16 cellular contexts compared by ENCODE assay signal in the genomic region with DNA sequence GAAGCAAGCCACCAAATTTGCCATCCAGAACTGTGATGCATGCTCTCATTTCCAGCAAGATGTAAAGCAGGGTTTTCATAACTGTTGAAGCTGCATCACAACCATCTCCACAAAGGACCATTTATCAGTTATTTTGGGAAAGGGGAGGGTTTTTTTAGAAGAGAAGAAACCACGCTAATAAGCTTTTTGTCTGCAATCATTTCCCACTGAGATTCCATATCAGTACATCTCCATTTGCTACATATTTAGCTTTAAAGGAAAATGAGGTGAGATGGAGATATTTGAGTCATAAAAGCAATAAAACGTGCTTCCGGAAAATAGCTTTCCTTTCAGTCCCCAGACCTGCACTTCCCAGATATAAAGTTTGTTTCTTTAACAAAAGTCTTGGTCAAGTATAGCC.
DNase-seq lines count a peak whose midpoint lies in the region; ATAC-seq and TF ChIP-seq lines count a peak whose summit lies in the region.
"Had no signal": no experiment of that assay in that cellular context is flagged by ENCODE, and none has a peak within 500 bp of the region (broad histone marks: within the 10 kb centered on the region; RNA-seq: fewer than 3 reads in every experiment).

No MANE protein-coding gene starts in this region.

- no peaks in the 10 kb centered on the region for H4K20me1 ChIP-seq in IMR-90 (ENCODE audit: insufficient read depth, low read length)
- H4K20me1 ChIP-seq: BLaER1 treated with 17β-estradiol and CSF1 and Interleukin-3, amounts not matched to agents 10 nM and 100 nM had no signal

- CTCF ChIA-PET in IMR-90 (lab: Yijun Ruan, JAX), result no interaction called here

- H3K4me1 Mint-ChIP-seq in chondrocyte (ENCODE audit: low read depth), result peaks cover 34% of the 10 kb centered on the region
- H3K4me1 Mint-ChIP-seq in nephron progenitor cell, result peaks cover 5% of the 10 kb centered on the region
- H3K4me1 Mint-ChIP-seq: CD4-positive, CD25-positive, alpha-beta regulatory T cell had no signal

- in situ Hi-C loops in IMR-90 (cut with MboI; ENCODE audit: low sequenced_read_pairs), result no loop called here

- no peak overlapping the region for H2AK5ac ChIP-seq in IMR-90 (ENCODE audit: low read depth, low read length)

- no peak overlapping the region for H3K4me3 ChIP-seq in IMR-90 (ENCODE audit: insufficient read depth, low read depth, low read length)
- H3K4me3 ChIP-seq: BLaER1 treated with 17β-estradiol and CSF1 and Interleukin-3, amounts not matched to agents 10 nM and 100 nM; GM12878; GM23338 had no signal

- no peak overlapping the region for H2AFZ ChIP-seq in IMR-90 (replicated peaks; ENCODE audit: low read length, poor library complexity)
- H2AFZ ChIP-seq: GM23338 had no signal

- peak overlapping the region; percentile 43; the same call in 1 of the 2 replicates for H4K5ac ChIP-seq in IMR-90 (ENCODE audit: low read depth, low read length)

- no peaks in the 10 kb centered on the region for H3K9me3 ChIP-seq in IMR-90 (ENCODE audit: control insufficient read depth, insufficient read depth, low read length)

- intact Hi-C loops in IMR-90 (cut with micrococcal nuclease), result loop anchor here (5.0 kb wide), 1 partner anchor 100 kb away; no protein-coding TSS in a partner anchor

- H4K8ac ChIP-seq in IMR-90 (ENCODE audit: low read depth in 2 of 2, low read length in 2 of 2), result no peak overlapping the region

- H3K4ac ChIP-seq in IMR-90 (ENCODE audit: low read depth, low read length), result no peak overlapping the region; the same call in 1 of the 2 replicates

- peak overlapping the region; percentile 67; the same call in 1 of the 2 replicates for H2BK120ac ChIP-seq in IMR-90 (ENCODE audit: low read depth, low read length)

- H3K4me1 ChIP-seq in IMR-90 (ENCODE audit: control insufficient read depth, insufficient read depth, low read length), result peaks cover 6% of the 10 kb centered on the region
- H3K4me1 ChIP-seq: BLaER1 treated with 17β-estradiol and CSF1 and Interleukin-3, amounts not matched to agents 10 nM and 100 nM had no signal

- H4K91ac ChIP-seq in IMR-90 (ENCODE audit: insufficient read depth, low read depth, low read length), result 0 out of 2 replicates have a peak overlapping the region, but pooled peaks have one; percentile 52

- no peak overlapping the region for H3K9ac ChIP-seq in IMR-90 (ENCODE audit: low read depth, low read length)
- H3K9ac ChIP-seq: BLaER1 treated with 17β-estradiol and CSF1 and Interleukin-3, amounts not matched to agents 10 nM and 100 nM had no signal

- peaks cover 8% of the 10 kb centered on the region for H3K36me3 Mint-ChIP-seq in chondrocyte (ENCODE audit: low read depth)
- peaks cover under 1% of the 10 kb centered on the region for H3K36me3 Mint-ChIP-seq in nephron progenitor cell (ENCODE audit: low read depth)
- H3K36me3 Mint-ChIP-seq: CD4-positive, CD25-positive, alpha-beta regulatory T cell had no signal

- H3K23ac ChIP-seq in IMR-90 (ENCODE audit: low read depth, low read length), result no peak overlapping the region

- no peak overlapping the region; the same call in 1 of the 2 replicates for H3K18ac ChIP-seq in IMR-90 (ENCODE audit: low read depth, low read length)

- H3K27ac Mint-ChIP-seq in chondrocyte (ENCODE audit: unreplicated experiment), result peak overlapping the region; percentile 81
- H3K27ac Mint-ChIP-seq in nephron progenitor cell, result no peak overlapping the region
- H3K27ac Mint-ChIP-seq: CD4-positive, CD25-positive, alpha-beta regulatory T cell; GM23338 had no signal

- peak overlapping the region; percentile 36; the same call in 2 of the 3 replicates for H2BK15ac ChIP-seq in IMR-90 (ENCODE audit: low read depth, low read length)

- H3K79me1 ChIP-seq in IMR-90 (ENCODE audit: low read depth in 1 of 2, low read length in 2 of 2), result no peaks in the 10 kb centered on the region

- H3K4me2 ChIP-seq in IMR-90 (ENCODE audit: low read depth, low read length), result no peak overlapping the region
- H3K4me2 ChIP-seq: BLaER1 treated with 17β-estradiol and CSF1 and Interleukin-3, amounts not matched to agents 10 nM and 100 nM; GM23338 had no signal

- no peaks in the 10 kb centered on the region for H3K36me3 ChIP-seq in IMR-90 (ENCODE audit: control insufficient read depth, insufficient read depth, low read length)
- H3K36me3 ChIP-seq: BLaER1 treated with 17β-estradiol and CSF1 and Interleukin-3, amounts not matched to agents 10 nM and 100 nM had no signal

- no peak for TF ChIP-seq CTCF in IMR-90 (conservative IDR thresholded peaks at IDR 0.05; ENCODE audit: low read depth, low read length)
- no peak for TF ChIP-seq CTCF in chondrocyte (IDR thresholded peaks at IDR 0.05)
- no peak for TF ChIP-seq CTCF in nephron progenitor cell (IDR thresholded peaks at IDR 0.05)

- no peak overlapping the region for H3K56ac ChIP-seq in IMR-90 (ENCODE audit: extremely low read depth, insufficient read depth, low read length)

- H3K27ac ChIP-seq in IMR-90 (ENCODE audit: insufficient read depth, low read length), result no peak overlapping the region
- H3K27ac ChIP-seq: BLaER1 treated with 17β-estradiol and CSF1 and Interleukin-3, amounts not matched to agents 10 nM and 100 nM had no signal

- H3K4me3 Mint-ChIP-seq in chondrocyte (ENCODE audit: unreplicated experiment) (no peak overlapping the region), nephron progenitor cell (no peak overlapping the region)
- H3K4me3 Mint-ChIP-seq: CD4-positive, CD25-positive, alpha-beta regulatory T cell; GM23338 had no signal

- peak; percentile 72 for DNase-seq in EH (ENCODE audit: low read depth)
- no peak for DNase-seq in IMR-90
- no peak for DNase-seq in chondrocyte (ENCODE audit: low spot score)
- DNase-seq in lung microvascular endothelial cell (ENCODE audit: low read depth in 2 of 2), result peak; percentile 55 to 58
- no peak for DNase-seq in mucosa of gallbladder (ENCODE audit: low spot score)
- DNase-seq in effector CD8-positive, alpha-beta T cell (lab: John Stamatoyannopoulos, UW), result no peak
- no peak for DNase-seq in nephron progenitor cell
- DNase-seq in SIG-M5 treated with dmso at 0.1 percent for 504 hours (lab: John Stamatoyannopoulos, UW; ENCODE audit: unreplicated experiment), result no peak
- DNase-seq: ACHN; CD4-positive, CD25-positive, alpha-beta regulatory T cell; DMS79; H7 had no signal

- no peaks in the 10 kb centered on the region for H3K9me3 Mint-ChIP-seq in chondrocyte (ENCODE audit: low read depth)
- peaks cover under 1% of the 10 kb centered on the region for H3K9me3 Mint-ChIP-seq in nephron progenitor cell
- H3K9me3 Mint-ChIP-seq: GM23338 had no signal

- TF ChIP-seq POLR2A in IMR-90 (IDR thresholded peaks at IDR 0.05; ENCODE audit: low read depth, low read length), result no peak

- dilution Hi-C loops in IMR-90 (cut with HindIII; ENCODE audit: low sequenced_read_pairs, unreplicated experiment), result no loop called here

- POLR2A ChIA-PET in IMR-90 (lab: Charles Lee; ENCODE audit: unreplicated experiment), result no interaction called here

- H3K14ac ChIP-seq in IMR-90 (replicated peaks; ENCODE audit: low read depth, low read length), result no peak overlapping the region

- no peak for TF ChIP-seq RAD21 in IMR-90 (IDR thresholded peaks at IDR 0.05; ENCODE audit: low read length)

- ATAC-seq in IMR-90 (ENCODE audit: low read depth), result no peak
- ATAC-seq: GM12878, GM23338, HepG2 had no signal

- WGBS in IMR-90 (ENCODE audit: extremely low coverage in 2 of 2, insufficient read length in 1 of 2), 2 experiments, result no CpG with 5 or more reads among the region's 3 CpGs

- no peak overlapping the region for H2BK5ac ChIP-seq in IMR-90 (ENCODE audit: low read depth, low read length, poor library complexity, severe bottlenecking)

- H3K9me1 ChIP-seq in IMR-90 (ENCODE audit: insufficient read depth, low read length), result peaks cover 11% of the 10 kb centered on the region; the same call in 1 of the 2 replicates

- H3K27me3 Mint-ChIP-seq in chondrocyte (ENCODE audit: low read depth), result no peaks in the 10 kb centered on the region
- H3K27me3 Mint-ChIP-seq in nephron progenitor cell (ENCODE audit: low read depth, poor library complexity), result no peaks in the 10 kb centered on the region

- H3K27me3 ChIP-seq in IMR-90 (ENCODE audit: control insufficient read depth, insufficient read depth, low read length), result no peaks in the 10 kb centered on the region
- H3K27me3 ChIP-seq: BLaER1 treated with 17β-estradiol and CSF1 and Interleukin-3, amounts not matched to agents 10 nM and 100 nM had no signal

- no TSS peak for BruUV-seq in IMR-90 (replicated peaks; lab: Mats Ljungman, UMichigan)

- H2AK9ac ChIP-seq in IMR-90 (replicated peaks; ENCODE audit: low read depth, low read length, poor library complexity), result no peak overlapping the region

- peak overlapping the region; percentile 39; the same call in 1 of the 2 replicates for H2BK20ac ChIP-seq in IMR-90 (ENCODE audit: low read depth, low read length)

TF ChIP-seq in IMR-90, 13 proteins besides CTCF, POLR2A, EP300 and RAD21 (continues in another document):
- no peak for TF ChIP-seq NFE2L2 (IDR thresholded peaks at IDR 0.05; ENCODE audit: low read depth, low read length)
- TF ChIP-seq SMC3 (IDR thresholded peaks at IDR 0.05; ENCODE audit: low read depth, low read length), result no peak
- TF ChIP-seq FOS (IDR thresholded peaks at IDR 0.05; ENCODE audit: low read depth, low read length), result no peak
- TF ChIP-seq RFX5 (IDR thresholded peaks at IDR 0.05; ENCODE audit: low read depth, low read length), result no peak
- no peak for TF ChIP-seq CHD1 (IDR thresholded peaks at IDR 0.05; ENCODE audit: low read depth, low read length)
- no peak for TF ChIP-seq MXI1 (IDR thresholded peaks at IDR 0.05; ENCODE audit: borderline replicate concordance, low read depth, low read length)
- TF ChIP-seq, protein P1, sequence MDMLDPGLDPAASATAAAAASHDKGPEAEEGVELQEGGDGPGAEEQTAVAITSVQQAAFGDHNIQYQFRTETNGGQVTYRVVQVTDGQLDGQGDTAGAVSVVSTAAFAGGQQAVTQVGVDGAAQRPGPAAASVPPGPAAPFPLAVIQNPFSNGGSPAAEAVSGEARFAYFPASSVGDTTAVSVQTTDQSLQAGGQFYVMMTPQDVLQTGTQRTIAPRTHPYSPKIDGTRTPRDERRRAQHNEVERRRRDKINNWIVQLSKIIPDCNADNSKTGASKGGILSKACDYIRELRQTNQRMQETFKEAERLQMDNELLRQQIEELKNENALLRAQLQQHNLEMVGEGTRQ (IDR thresholded peaks at IDR 0.05; ENCODE audit: low read depth, low read length), result no peak
- TF ChIP-seq CEBPB (IDR thresholded peaks at IDR 0.05; ENCODE audit: low read depth, low read length), result no peak
- no peak for TF ChIP-seq MAZ (IDR thresholded peaks at IDR 0.05; ENCODE audit: borderline replicate concordance, low read depth, low read length)
- no peak for TF ChIP-seq BHLHE40 (IDR thresholded peaks at IDR 0.05; ENCODE audit: low read depth, low read length)

Comparison
In these comparisons a context has a peak if more than half of its experiments do, and no peak if none do; other contexts are left out.
1. DNase-seq: peak in EH (single experiment) and lung microvascular endothelial cell (2 of 2); none in IMR-90 (single experiment), chondrocyte (single experiment), mucosa of gallbladder (single experiment), effector CD8-positive, alpha-beta T cell (single experiment), nephron progenitor cell (single experiment) and SIG-M5 treated with dmso at 0.1 percent for 504 hours (single experiment).